Comparison of ENCODE assay signal across 23 cellular contexts in the genomic region with DNA sequence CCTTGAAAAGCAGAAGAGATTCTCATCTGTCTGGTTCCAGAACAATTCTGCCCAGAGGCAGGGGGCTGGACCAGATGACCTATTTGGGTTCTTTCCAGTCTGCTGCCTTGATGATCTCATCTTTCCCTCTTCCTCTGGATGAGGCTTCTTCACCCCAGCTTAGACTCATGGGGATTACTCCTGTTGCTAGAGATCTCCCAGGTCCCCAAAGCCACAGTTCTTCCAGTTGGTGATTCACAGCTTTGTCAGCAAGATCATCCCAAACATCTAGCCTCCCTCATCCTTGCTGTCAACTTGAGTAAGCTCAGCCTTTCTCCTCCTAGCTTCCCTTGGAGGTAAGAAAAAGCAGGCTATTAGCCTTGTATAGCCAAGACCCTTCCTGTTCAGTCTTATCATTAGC.
DNase-seq lines count a peak whose midpoint lies in the region; ATAC-seq, FAIRE-seq and TF ChIP-seq lines count a peak whose summit lies in the region.
"Had no signal": no experiment of that assay in that cellular context is flagged by ENCODE, and none has a peak within 500 bp of the region (broad histone marks: within the 10 kb centered on the region; RNA-seq: fewer than 3 reads in every experiment).

No MANE protein-coding gene starts in this region.

- no peak for TF ChIP-seq EP300 in stomach (IDR thresholded peaks at IDR 0.05)

- intact Hi-C loops in stomach (cut with DNase I; ENCODE audit: low total_unique reads) = loop anchor here (10.0 kb wide), 2 partner anchors 165 to 405 kb away; a partner anchor contains a TSS

- no peak for TF ChIP-seq CTCF in foreskin fibroblast (IDR thresholded peaks at IDR 0.05; ENCODE audit: low read depth, low read length)
- TF ChIP-seq CTCF in stomach (IDR thresholded peaks at IDR 0.05) = no peak

- DNase-seq in GM19239 (ENCODE audit: insufficient read length, low spot score) (no peak), adipocyte (ENCODE audit: low read depth) (peak; percentile 9), foreskin fibroblast (peak; percentile 8 to 9), stromal cell of bone marrow (ENCODE audit: low read depth) (peak; percentile 25), cerebellar cortex (ENCODE audit: low spot score) (no peak), stomach (no peak), NCI-H2171 (lab: John Stamatoyannopoulos, UW) (no peak)
- DNase-seq: activated CD8-positive, alpha-beta memory T cell treated with anti-CD3 and anti-CD28 coated beads, Interleukin-2, amount 10 ng/mL, durations not matched to agents 7 days and 5 days; activated gamma-delta T cell treated with Interleukin-2 at 50 U/mL for 16 hours; CD4-positive, alpha-beta T cell; DMS79 treated with DMSO at 0.1 percent for 48 hours; gastrocnemius medialis; H9; NCI-H1048; NCI-H82; occipital lobe; sigmoid colon; stimulated activated CD4-positive, alpha-beta T cell treated with anti-CD3 and anti-CD28 coated beads, Interleukin-4, amount 100 ng/mL, for 4 hours; T-helper 2 cell; thyroid gland had no signal

- no peak overlapping the region for H3K9ac ChIP-seq in adipocyte (ENCODE audit: low read length)

- H3K4me3 ChIP-seq in adipocyte (ENCODE audit: low read length) = no peak overlapping the region
- no peak overlapping the region for H3K4me3 ChIP-seq in foreskin fibroblast (ENCODE audit: low read depth in 1 of 2, low read length in 2 of 2)
- H3K4me3 ChIP-seq in stomach = no peak overlapping the region
- H3K4me3 ChIP-seq: gastrocnemius medialis, GM12878, sigmoid colon, thyroid gland had no signal

- peak; percentile 8 for FAIRE-seq in GM19239 (lab: Jason Lieb, UNC)
- FAIRE-seq: GM12878 had no signal

- H3K36me3 ChIP-seq in adipocyte (ENCODE audit: control insufficient read depth, insufficient read depth, low read length, severe bottlenecking) (no peaks in the 10 kb centered on the region), stomach (no peaks in the 10 kb centered on the region)
- H3K36me3 ChIP-seq: gastrocnemius medialis, sigmoid colon, thyroid gland had no signal

- H3K9me3 ChIP-seq in adipocyte (ENCODE audit: control insufficient read depth, low read length) = peaks cover 4% of the 10 kb centered on the region
- H3K9me3 ChIP-seq in stomach = no peaks in the 10 kb centered on the region
- H3K9me3 ChIP-seq: gastrocnemius medialis, sigmoid colon, thyroid gland had no signal

- no peak overlapping the region for H3K27ac ChIP-seq in stomach
- H3K27ac ChIP-seq: gastrocnemius medialis, sigmoid colon, thyroid gland had no signal

- TF ChIP-seq POLR2A in stomach (IDR thresholded peaks at IDR 0.05) = no peak

- H3K4me1 ChIP-seq in adipocyte (ENCODE audit: control insufficient read depth, insufficient read depth, low read length) (peaks cover 4% of the 10 kb centered on the region), stomach (no peaks in the 10 kb centered on the region)
- H3K4me1 ChIP-seq: gastrocnemius medialis, sigmoid colon, thyroid gland had no signal

- H3K27me3 ChIP-seq in adipocyte (replicated peaks; ENCODE audit: control insufficient read depth, insufficient read depth, low read length) (peaks cover 13% of the 10 kb centered on the region), stomach (no peaks in the 10 kb centered on the region)
- H3K27me3 ChIP-seq: gastrocnemius medialis, sigmoid colon, thyroid gland had no signal

- ATAC-seq in GM18519 (IDR thresholded peaks at IDR 0.05; ENCODE audit: low FRiP score, unreplicated experiment) = no peak
- ATAC-seq: activated CD4-positive, CD25-positive, alpha-beta regulatory T cell treated with anti-CD3 and anti-CD28 coated beads, Interleukin-2, amount 50 U/mL, for 24 hours; activated CD8-positive, alpha-beta memory T cell treated with anti-CD3 and anti-CD28 coated beads, Interleukin-2, amount 10 ng/mL, durations not matched to agents 7 days and 5 days; gastrocnemius medialis; GM12878 had no signal

Comparison
In these comparisons a context has a peak if more than half of its experiments do, and no peak if none do; other contexts are left out.
1. DNase-seq: peak in adipocyte (single experiment), foreskin fibroblast (2 of 2) and stromal cell of bone marrow (single experiment); none in GM19239 (single experiment), cerebellar cortex (single experiment), stomach (single experiment) and NCI-H2171 (single experiment).